In genomic region chr22:22816171-22816514, GRCh38 we compare ENCODE assay signal across 18 cellular contexts.
DNase-seq lines count a peak whose midpoint lies in the region; ATAC-seq and TF ChIP-seq lines count a peak whose summit lies in the region.
"Had no signal": no experiment of that assay in that cellular context is flagged by ENCODE, and none has a peak within 500 bp of the region (broad histone marks: within the 10 kb centered on the region; RNA-seq: fewer than 3 reads in every experiment).

No MANE protein-coding gene starts in this region.

- H3K27me3 Mint-ChIP-seq in CD4-positive, CD25-positive, alpha-beta regulatory T cell = no peaks in the 10 kb centered on the region
- H3K27me3 Mint-ChIP-seq in CD8-positive, alpha-beta memory T cell = no peaks in the 10 kb centered on the region
- H3K27me3 Mint-ChIP-seq in T-helper 17 cell = no peaks in the 10 kb centered on the region

- no peak overlapping the region for H2AFZ ChIP-seq in osteoblast (ENCODE audit: low read length)
- H2AFZ ChIP-seq: GM23338 had no signal

- H3K36me3 ChIP-seq in CD4-positive, CD25-positive, alpha-beta regulatory T cell (ENCODE audit: control insufficient read depth, insufficient read depth, low read length) = no peaks in the 10 kb centered on the region
- H3K36me3 ChIP-seq in CD8-positive, alpha-beta memory T cell (ENCODE audit: insufficient read depth, low read length) = no peaks in the 10 kb centered on the region
- no peaks in the 10 kb centered on the region for H3K36me3 ChIP-seq in osteoblast (ENCODE audit: insufficient read depth, low read length)
- H3K36me3 ChIP-seq: BE2C, SJSA1 had no signal

- H3K27ac ChIP-seq in CD4-positive, CD25-positive, alpha-beta regulatory T cell (ENCODE audit: insufficient read depth, low read length, poor library complexity, severe bottlenecking) = peak overlapping the region; percentile 26
- no peak overlapping the region for H3K27ac ChIP-seq in CD8-positive, alpha-beta memory T cell (ENCODE audit: low read depth, low read length)
- H3K27ac ChIP-seq in osteoblast (ENCODE audit: low read depth, low read length) = no peak overlapping the region
- H3K27ac ChIP-seq: HL-60, SJSA1 had no signal

- no peak for ATAC-seq in CD4-positive, CD25-positive, alpha-beta regulatory T cell (ENCODE audit: low read depth in 2 of 2)
- ATAC-seq in T-helper 17 cell = no peak
- ATAC-seq: GM23338 had no signal

- no peak for TF ChIP-seq CTCF in osteoblast (IDR thresholded peaks at IDR 0.05; ENCODE audit: extremely low read depth, low read depth, low read length)

- no peaks in the 10 kb centered on the region for H3K9me3 ChIP-seq in CD4-positive, CD25-positive, alpha-beta regulatory T cell (ENCODE audit: control insufficient read depth in 2 of 2, low read length in 2 of 2)
- H3K9me3 ChIP-seq in CD8-positive, alpha-beta memory T cell (ENCODE audit: low read length) = no peaks in the 10 kb centered on the region
- H3K9me3 ChIP-seq in T-helper 17 cell (ENCODE audit: control insufficient read depth, low read length, poor library complexity, severe bottlenecking) = no peaks in the 10 kb centered on the region
- H3K9me3 ChIP-seq in osteoblast (ENCODE audit: low read depth, low read length) = no peaks in the 10 kb centered on the region
- H3K9me3 ChIP-seq: BE2C, Caco-2, SJSA1 had no signal

- peaks cover 5% of the 10 kb centered on the region for H3K36me3 Mint-ChIP-seq in CD4-positive, CD25-positive, alpha-beta regulatory T cell
- peaks cover 0 to 10% (median 0%) of the 10 kb centered on the region in 3 donors for H3K36me3 Mint-ChIP-seq in CD8-positive, alpha-beta memory T cell
- no peaks in the 10 kb centered on the region for H3K36me3 Mint-ChIP-seq in T-helper 17 cell (ENCODE audit: low read depth)

- H3K27ac Mint-ChIP-seq in CD4-positive, CD25-positive, alpha-beta regulatory T cell = peak overlapping the region; percentile 80 to 95 (median 90)
- H3K27ac Mint-ChIP-seq in CD8-positive, alpha-beta memory T cell = peak overlapping the region; percentile 17 to 97 (median 78)
- peak overlapping the region; percentile 19 for H3K27ac Mint-ChIP-seq in T-helper 17 cell
- H3K27ac Mint-ChIP-seq: GM23338 had no signal

- H3K9me3 Mint-ChIP-seq in CD4-positive, CD25-positive, alpha-beta regulatory T cell = no peaks in the 10 kb centered on the region
- H3K9me3 Mint-ChIP-seq in CD8-positive, alpha-beta memory T cell = no peaks in the 10 kb centered on the region
- H3K9me3 Mint-ChIP-seq: GM23338 had no signal

- peaks cover 64% of the 10 kb centered on the region for H3K4me1 ChIP-seq in CD4-positive, CD25-positive, alpha-beta regulatory T cell (ENCODE audit: control insufficient read depth, insufficient read depth, low read length, poor library complexity, severe bottlenecking)
- H3K4me1 ChIP-seq in CD8-positive, alpha-beta memory T cell (ENCODE audit: insufficient read depth, low read length) = peaks cover 62% of the 10 kb centered on the region
- no peaks in the 10 kb centered on the region for H3K4me1 ChIP-seq in osteoblast (ENCODE audit: insufficient read depth, low read length)
- H3K4me1 ChIP-seq: BE2C, Caco-2, SJSA1 had no signal

- peak overlapping the region; percentile 1 to 54 (median 31) for H3K4me3 Mint-ChIP-seq in CD4-positive, CD25-positive, alpha-beta regulatory T cell
- peak overlapping the region; percentile 8 to 60 (median 37) for H3K4me3 Mint-ChIP-seq in CD8-positive, alpha-beta memory T cell
- H3K4me3 Mint-ChIP-seq in T-helper 17 cell = no peak overlapping the region
- H3K4me3 Mint-ChIP-seq: GM23338 had no signal

- H3K4me3 ChIP-seq in CD4-positive, CD25-positive, alpha-beta regulatory T cell (ENCODE audit: low read depth, low read length) = peak overlapping the region; percentile 9
- H3K4me3 ChIP-seq in CD8-positive, alpha-beta memory T cell (ENCODE audit: low read length) = no peak overlapping the region
- no peak overlapping the region for H3K4me3 ChIP-seq in osteoblast (ENCODE audit: insufficient read depth, low read length)
- H3K4me3 ChIP-seq: GM23338, SJSA1 had no signal

- CTCF ChIA-PET in CD8-positive, alpha-beta memory T cell (lab: Charles Lee) = interaction anchor here (1.0 to 17.4 kb wide), 11 partner anchors 10 to 70 kb away, joined by 3 to 247 read pairs (median 5); no protein-coding TSS in a partner anchor

- H3K79me2 ChIP-seq in osteoblast (ENCODE audit: insufficient read depth, low read length) = no peaks in the 10 kb centered on the region

- intact Hi-C loops in posterior cingulate gyrus (cut with DNase I) = no loop called here

- no peak overlapping the region for H3K4me2 ChIP-seq in osteoblast (ENCODE audit: insufficient read depth, low read length)
- H3K4me2 ChIP-seq: GM23338 had no signal

- POLR2A ChIA-PET in CD8-positive, alpha-beta memory T cell (lab: Charles Lee) = no interaction called here

- H4K20me1 ChIP-seq in osteoblast (ENCODE audit: insufficient read depth, low read length) = no peaks in the 10 kb centered on the region

- peaks cover under 1 to 98% (median 73%) of the 10 kb centered on the region in 4 donors for H3K4me1 Mint-ChIP-seq in CD4-positive, CD25-positive, alpha-beta regulatory T cell
- H3K4me1 Mint-ChIP-seq in CD8-positive, alpha-beta memory T cell = peaks cover 95 to 100% (median 98%) of the 10 kb centered on the region in 3 donors
- peaks cover 63% of the 10 kb centered on the region for H3K4me1 Mint-ChIP-seq in T-helper 17 cell

- DNase-seq in CD4-positive, CD25-positive, alpha-beta regulatory T cell = no peak
- no peak for DNase-seq in CD8-positive, alpha-beta memory T cell
- DNase-seq in T-helper 17 cell (no peak), osteoblast (ENCODE audit: insufficient read length, low spot score, missing footprints) (peak; percentile 42), NCI-H1048 (lab: John Stamatoyannopoulos, UW) (no peak), NCI-H524 (lab: John Stamatoyannopoulos, UW) (no peak), posterior cingulate gyrus (no peak)
- DNase-seq: BE2C, Caco-2, KBM-7, NCI-H1105 treated with DMSO at 0.1 percent for 48 hours, NCI-H1930, NCI-H2171 treated with DMSO at 0.1 percent for 48 hours, OCI-M1, SW 1271 had no signal

- no peaks in the 10 kb centered on the region for H3K27me3 ChIP-seq in CD4-positive, CD25-positive, alpha-beta regulatory T cell (ENCODE audit: control insufficient read depth, insufficient read depth, low read length)
- no peaks in the 10 kb centered on the region for H3K27me3 ChIP-seq in CD8-positive, alpha-beta memory T cell (ENCODE audit: insufficient read depth, low read length, poor library complexity, severe bottlenecking)
- no peaks in the 10 kb centered on the region for H3K27me3 ChIP-seq in osteoblast (ENCODE audit: insufficient read depth, low read length)
- H3K27me3 ChIP-seq: BE2C had no signal

Comparison
In these comparisons a context has a peak if more than half of its experiments do, and no peak if none do; other contexts are left out.
1. H3K27ac Mint-ChIP-seq: peak in every context shown above with its lines; median percentile 90 in CD4-positive, CD25-positive, alpha-beta regulatory T cell; 78 in CD8-positive, alpha-beta memory T cell; 19 in T-helper 17 cell.